ENCODE assay signal across 25 cellular contexts in the genomic region with DNA sequence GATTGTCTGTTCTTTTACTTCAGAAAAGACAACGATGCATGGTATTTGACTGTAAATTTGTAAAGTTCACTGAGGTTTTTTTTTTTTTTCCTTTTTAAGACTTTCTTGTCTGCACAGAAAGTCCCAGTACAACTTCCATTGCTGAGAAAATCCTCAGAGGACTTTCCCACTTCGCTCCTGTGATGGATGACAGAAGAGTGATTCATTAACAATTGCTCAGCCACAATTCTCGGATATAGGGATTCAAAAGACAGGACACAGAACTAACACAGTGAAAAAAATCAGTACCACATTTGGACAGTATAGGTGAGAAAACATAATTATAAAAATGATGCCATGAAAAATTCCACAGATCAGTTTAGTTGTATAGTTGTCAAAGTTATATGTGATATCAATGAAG. TPM values are rescaled to one million over a fixed set of nuclear protein-coding genes. Genes with fewer than 3 reads are reported as not detected.
DNase-seq lines count a peak whose midpoint lies in the region; ATAC-seq and TF ChIP-seq lines count a peak whose summit lies in the region.
"Had no signal": no experiment of that assay in that cellular context is flagged by ENCODE, and none has a peak within 500 bp of the region (broad histone marks: within the 10 kb centered on the region; RNA-seq: fewer than 3 reads in every experiment).

No MANE protein-coding gene starts in this region.

- no peaks in the 10 kb centered on the region for H3K9me3 Mint-ChIP-seq in MCF 10A (ENCODE audit: unreplicated experiment)
- H3K9me3 Mint-ChIP-seq in central memory CD8-positive, alpha-beta T cell, result no peaks in the 10 kb centered on the region
- H3K9me3 Mint-ChIP-seq: activated naive CD8-positive, alpha-beta T cell treated with anti-CD3 and anti-CD28 coated beads, Interleukin-2, amount 10 ng/mL, durations not matched to agents 7 days and 5 days; brain; T-helper 1 cell treated with Interleukin-12 subunit alpha and Interleukin-12 subunit beta and Interleukin-4 antibody, amounts not matched to agents 30 μg/mL and 1 μg/mL, for 36 hours had no signal

- BruUV-seq in mammary epithelial cell (replicated peaks; lab: Mats Ljungman, UMichigan), result no TSS peak
- BruUV-seq in MCF 10A (replicated peaks; lab: Mats Ljungman, UMichigan), result no TSS peak

- POLR2A ChIA-PET in MCF 10A (lab: Yijun Ruan, JAX), result no interaction called here

- peaks cover 27% of the 10 kb centered on the region for H3K36me3 ChIP-seq in mammary epithelial cell (ENCODE audit: insufficient read depth, low read length)

- CTCF ChIA-PET in mammary epithelial cell (lab: Charles Lee; ENCODE audit: low non-redundant PET) (no interaction called here), MCF 10A (lab: Yijun Ruan, JAX) (no interaction called here)

- no peak for TF ChIP-seq CTCF in mammary epithelial cell (conservative IDR thresholded peaks at IDR 0.05 in 1 of 2, IDR thresholded peaks at IDR 0.05 in 1 of 2; ENCODE audit: extremely low read depth in 1 of 2, insufficient read depth in 1 of 2, low read depth in 1 of 2, low read length in 2 of 2)
- TF ChIP-seq CTCF in MCF 10A (IDR thresholded peaks at IDR 0.05; ENCODE audit: unreplicated experiment), result no peak

- H3K4me3 ChIP-seq in mammary epithelial cell (replicated peaks in 1 of 3; ENCODE audit: insufficient read depth in 1 of 3, low read depth in 2 of 3, low read length in 3 of 3), result no peak overlapping the region
- H3K4me3 ChIP-seq: coronary artery, tibial artery had no signal

- DNase-seq in mammary epithelial cell, result peak; percentile 47
- DNase-seq in MCF 10A (ENCODE audit: unreplicated experiment), result no peak
- DNase-seq in central memory CD8-positive, alpha-beta T cell (ENCODE audit: low spot score in 2 of 2), result no peak
- DNase-seq in glomerular visceral epithelial cell (ENCODE audit: extremely low spot score), result peak; percentile 45
- no peak for DNase-seq in DMS 273 treated with DMSO at 0.1 percent for 48 hours (lab: John Stamatoyannopoulos, UW)
- no peak for DNase-seq in retina
- no peak for DNase-seq in SHP77 treated with DMSO at 0.1 percent for 48 hours (lab: John Stamatoyannopoulos, UW)
- no peak for DNase-seq in NCI-H1930 (lab: John Stamatoyannopoulos, UW)
- DNase-seq: activated CD4-positive, alpha-beta T cell treated with anti-CD3 and anti-CD28 coated beads for 48 hours; activated naive CD8-positive, alpha-beta T cell treated with anti-CD3 and anti-CD28 coated beads, Interleukin-2, amount 10 ng/mL, durations not matched to agents 7 days and 5 days; DMS79; foreskin melanocyte; kidney; NCI-H1105 treated with DMSO at 0.1 percent for 48 hours; NCI-H2081 treated with DMSO at 0.1 percent for 48 hours; NCI-H446; PC-3; stimulated activated CD4-positive, alpha-beta T cell treated with anti-CD3 and anti-CD28 coated beads, Interleukin-2, amount 100 ng/mL, for 48 hours; stimulated activated naive CD4-positive, alpha-beta T cell treated with Interleukin-2 at 50 U/mL for 16 hours; tibial artery had no signal

- H3K9ac ChIP-seq in mammary epithelial cell (ENCODE audit: insufficient read depth, low read length), result no peak overlapping the region

- no peak overlapping the region for H2AFZ ChIP-seq in mammary epithelial cell (ENCODE audit: low read depth, low read length)

- H3K4me3 Mint-ChIP-seq in MCF 10A (ENCODE audit: unreplicated experiment), result no peak overlapping the region
- no peak overlapping the region for H3K4me3 Mint-ChIP-seq in central memory CD8-positive, alpha-beta T cell
- H3K4me3 Mint-ChIP-seq: activated naive CD8-positive, alpha-beta T cell treated with anti-CD3 and anti-CD28 coated beads, Interleukin-2, amount 10 ng/mL, durations not matched to agents 7 days and 5 days; brain; T-helper 1 cell treated with Interleukin-12 subunit alpha and Interleukin-12 subunit beta and Interleukin-4 antibody, amounts not matched to agents 30 μg/mL and 1 μg/mL, for 36 hours had no signal

- intact Hi-C loops in mammary epithelial cell (cut with micrococcal nuclease), result no loop called here
- intact Hi-C loops in MCF 10A (cut with micrococcal nuclease), result no loop called here

- H3K4me1 ChIP-seq in mammary epithelial cell (ENCODE audit: insufficient read depth, low read length), result no peaks in the 10 kb centered on the region
- H3K4me1 ChIP-seq: tibial artery had no signal

- H3K36me3 Mint-ChIP-seq in MCF 10A (ENCODE audit: insufficient read depth, unreplicated experiment), result peaks cover 90% of the 10 kb centered on the region
- peaks cover 33% of the 10 kb centered on the region for H3K36me3 Mint-ChIP-seq in central memory CD8-positive, alpha-beta T cell (ENCODE audit: insufficient read depth)

- H4K20me1 ChIP-seq in mammary epithelial cell (ENCODE audit: insufficient read depth, low read length), result no peaks in the 10 kb centered on the region

- no peaks in the 10 kb centered on the region for H3K27me3 ChIP-seq in mammary epithelial cell (ENCODE audit: insufficient read depth, low read length)
- H3K27me3 ChIP-seq: neutrophil, tibial artery had no signal

- H3K79me2 ChIP-seq in mammary epithelial cell (ENCODE audit: insufficient read depth, low read length), result peaks cover 3% of the 10 kb centered on the region

- no peaks in the 10 kb centered on the region for H3K27me3 Mint-ChIP-seq in MCF 10A (ENCODE audit: insufficient read depth, unreplicated experiment)
- H3K27me3 Mint-ChIP-seq in central memory CD8-positive, alpha-beta T cell, result no peaks in the 10 kb centered on the region
- H3K27me3 Mint-ChIP-seq: activated naive CD8-positive, alpha-beta T cell treated with anti-CD3 and anti-CD28 coated beads, Interleukin-2, amount 10 ng/mL, durations not matched to agents 7 days and 5 days; brain had no signal

- in situ Hi-C loops in mammary epithelial cell (cut with MboI; ENCODE audit: low sequenced_read_pairs in 2 of 2), result loop anchor here in 1 of 2 donors (25.0 kb wide), 1 partner anchor 397 kb away; no protein-coding TSS in a partner anchor

- dilution Hi-C loops in mammary epithelial cell (cut with HindIII; ENCODE audit: low sequenced_read_pairs), result no loop called here

- no peaks in the 10 kb centered on the region for H3K4me1 Mint-ChIP-seq in MCF 10A (ENCODE audit: insufficient read depth, unreplicated experiment)
- no peaks in the 10 kb centered on the region for H3K4me1 Mint-ChIP-seq in central memory CD8-positive, alpha-beta T cell
- H3K4me1 Mint-ChIP-seq: activated naive CD8-positive, alpha-beta T cell treated with anti-CD3 and anti-CD28 coated beads, Interleukin-2, amount 10 ng/mL, durations not matched to agents 7 days and 5 days; brain had no signal

- no peaks in the 10 kb centered on the region for H3K9me3 ChIP-seq in mammary epithelial cell (replicated peaks; ENCODE audit: insufficient read depth, low read length)
- H3K9me3 ChIP-seq: neutrophil, tibial artery had no signal

- 60% methylated on average over 3 of the region's 3 CpGs for WGBS in mammary epithelial cell (ENCODE audit: low coverage, missing lambda C conversion rate)

- no peak for ATAC-seq in central memory CD8-positive, alpha-beta T cell (replicated peaks; ENCODE audit: extremely low read depth, poor library complexity, severe bottlenecking)
- ATAC-seq: PC-3 had no signal

- H3K4me2 ChIP-seq in mammary epithelial cell (ENCODE audit: insufficient read depth, low read depth, low read length), result no peak overlapping the region

- no peak overlapping the region for H3K27ac Mint-ChIP-seq in MCF 10A (ENCODE audit: low read depth, unreplicated experiment)
- H3K27ac Mint-ChIP-seq in central memory CD8-positive, alpha-beta T cell (ENCODE audit: low read depth), result peak overlapping the region; percentile 18
- H3K27ac Mint-ChIP-seq: activated naive CD8-positive, alpha-beta T cell treated with anti-CD3 and anti-CD28 coated beads, Interleukin-2, amount 10 ng/mL, durations not matched to agents 7 days and 5 days; brain; T-helper 1 cell treated with Interleukin-12 subunit alpha and Interleukin-12 subunit beta and Interleukin-4 antibody, amounts not matched to agents 30 μg/mL and 1 μg/mL, for 36 hours had no signal

- no peak overlapping the region for H3K27ac ChIP-seq in mammary epithelial cell (ENCODE audit: insufficient read depth, low read depth, low read length)
- H3K27ac ChIP-seq: 22Rv1, coronary artery, neutrophil, tibial artery had no signal

RNA-seq across cellular contexts. Expression of gene SEC23IP, which starts 48.0 kb away (rescaled TPM):
- 10 to 100 TPM; 29.7 to 66.9 TPM for total RNA-seq in mammary epithelial cell
- polyA plus RNA-seq in mammary epithelial cell, result 30.6 TPM
- polyA minus RNA-seq in mammary epithelial cell, result 76.8 TPM
- total RNA-seq in MCF 10A (2022), result 60.5 and 64.9 TPM in 2 replicates

Comparison
In these comparisons a context has a peak if more than half of its experiments do, and no peak if none do; other contexts are left out.
1. DNase-seq: peak in mammary epithelial cell (single experiment) and glomerular visceral epithelial cell (single experiment); none in MCF 10A (single experiment), central memory CD8-positive, alpha-beta T cell (0 of 2), DMS 273 treated with DMSO at 0.1 percent for 48 hours (single experiment), retina (single experiment), SHP77 treated with DMSO at 0.1 percent for 48 hours (single experiment) and NCI-H1930 (0 of 2).